Comparison of ENCODE assay signal across 28 cellular contexts in genomic region chr9:78778314-78778713, GRCh38.
"Had no signal": no experiment of that assay in that cellular context is flagged by ENCODE, and none has a peak within 500 bp of the region (broad histone marks: within the 10 kb centered on the region; RNA-seq: fewer than 3 reads in every experiment).

No MANE protein-coding gene starts in this region.

- DNase-seq: colonic mucosa; effector CD8-positive, alpha-beta T cell; foreskin melanocyte; glutamatergic neuron; heart right ventricle; hippocampal formation; left cardiac atrium; left lung; mammary epithelial cell; naive thymus-derived CD8-positive, alpha-beta T cell; nucleus accumbens; spleen; stimulated activated CD4-positive, alpha-beta T cell treated with anti-CD3 and anti-CD28 coated beads, Interleukin-4, amount 100 ng/mL, for 4 hours; upper lobe of left lung had no signal

- H3K4me3 ChIP-seq: colonic mucosa, esophagus muscularis mucosa, heart right ventricle, left lung, prostate gland, right atrium auricular region, skin epidermis, spleen, thoracic aorta, tibial nerve, upper lobe of left lung had no signal

- H3K4me1 ChIP-seq: colonic mucosa, esophagus muscularis mucosa, left lung, prostate gland, right atrium auricular region, tibial nerve, upper lobe of left lung had no signal

- H3K27me3 ChIP-seq: colonic mucosa, esophagus muscularis mucosa, heart right ventricle, left lung, right atrium auricular region, spleen, tibial nerve, upper lobe of left lung had no signal

- ATAC-seq: left cardiac atrium; left lung; naive thymus-derived CD8-positive, alpha-beta T cell; stimulated activated memory B cell treated with anti-CD40 and anti-IgM and Interleukin-4, amounts not matched to agents 10 μg/mL and 1 μg/mL and 100 μg/mL, for 72 hours had no signal

- FAIRE-seq: endothelial cell of umbilical vein, islet of Langerhans, urothelium cell line had no signal

- H3K27me3 Mint-ChIP-seq: dendritic cell treated with granulocyte-macrophage colony-stimulating factor and Interleukin-4, amounts not matched to agents 40 ng/mL and 50 ng/mL, for 4 days; stimulated activated memory B cell treated with anti-CD40 and anti-IgM and Interleukin-4, amounts not matched to agents 10 μg/mL and 1 μg/mL and 100 μg/mL, for 72 hours; stimulated activated naive CD8-positive, alpha-beta T cell treated with anti-CD3 and anti-CD28 coated beads, Interleukin-15, Interleukin-2, amounts not matched to agents 100 ng/mL and 50 ng/mL, for 24 hours had no signal

- H3K36me3 ChIP-seq: colonic mucosa, esophagus muscularis mucosa, heart right ventricle, left lung, prostate gland, right atrium auricular region, spleen, thoracic aorta, tibial nerve, upper lobe of left lung had no signal

- H3K27ac ChIP-seq: colonic mucosa, esophagus muscularis mucosa, left lung, prostate gland, right atrium auricular region, skin epidermis, spleen, thoracic aorta, tibial nerve, upper lobe of left lung had no signal

- H3K9me3 ChIP-seq: colonic mucosa, esophagus muscularis mucosa, left lung, prostate gland, right atrium auricular region, spleen, thoracic aorta, tibial nerve, upper lobe of left lung had no signal

- H3K36me3 Mint-ChIP-seq: naive thymus-derived CD8-positive, alpha-beta T cell; stimulated activated memory B cell treated with anti-CD40 and anti-IgM and Interleukin-4, amounts not matched to agents 10 μg/mL and 1 μg/mL and 100 μg/mL, for 72 hours had no signal

- H3K9me3 Mint-ChIP-seq: dendritic cell treated with granulocyte-macrophage colony-stimulating factor and Interleukin-4, amounts not matched to agents 40 ng/mL and 50 ng/mL, for 4 days; endodermal cell; stimulated activated memory B cell treated with anti-CD40 and anti-IgM and Interleukin-4, amounts not matched to agents 10 μg/mL and 1 μg/mL and 100 μg/mL, for 72 hours; stimulated activated naive CD8-positive, alpha-beta T cell treated with anti-CD3 and anti-CD28 coated beads, Interleukin-15, Interleukin-2, amounts not matched to agents 100 ng/mL and 50 ng/mL, for 24 hours had no signal

- H3K27ac Mint-ChIP-seq: dendritic cell treated with granulocyte-macrophage colony-stimulating factor and Interleukin-4, amounts not matched to agents 40 ng/mL and 50 ng/mL, for 4 days; endodermal cell; naive thymus-derived CD8-positive, alpha-beta T cell; stimulated activated memory B cell treated with anti-CD40 and anti-IgM and Interleukin-4, amounts not matched to agents 10 μg/mL and 1 μg/mL and 100 μg/mL, for 72 hours; stimulated activated naive CD8-positive, alpha-beta T cell treated with anti-CD3 and anti-CD28 coated beads, Interleukin-15, Interleukin-2, amounts not matched to agents 100 ng/mL and 50 ng/mL, for 24 hours had no signal

- H3K4me3 Mint-ChIP-seq: dendritic cell treated with granulocyte-macrophage colony-stimulating factor and Interleukin-4, amounts not matched to agents 40 ng/mL and 50 ng/mL, for 4 days; endodermal cell; naive thymus-derived CD8-positive, alpha-beta T cell; neural crest cell; stimulated activated memory B cell treated with anti-CD40 and anti-IgM and Interleukin-4, amounts not matched to agents 10 μg/mL and 1 μg/mL and 100 μg/mL, for 72 hours; stimulated activated naive CD8-positive, alpha-beta T cell treated with anti-CD3 and anti-CD28 coated beads, Interleukin-15, Interleukin-2, amounts not matched to agents 100 ng/mL and 50 ng/mL, for 24 hours had no signal
